25 cellular contexts compared by ENCODE assay signal in genomic region chr3:73497646-73498406, GRCh38.
"Had no signal": no experiment of that assay in that cellular context is flagged by ENCODE, and none has a peak within 500 bp of the region (broad histone marks: within the 10 kb centered on the region; RNA-seq: fewer than 3 reads in every experiment).

No MANE protein-coding gene starts in this region.

- H3K9me3 Mint-ChIP-seq: dendritic cell treated with granulocyte-macrophage colony-stimulating factor and Interleukin-4, amounts not matched to agents 40 ng/mL and 50 ng/mL, for 4 days; endodermal cell; naive thymus-derived CD8-positive, alpha-beta T cell; type B pancreatic cell had no signal

- H3K36me3 ChIP-seq: colonic mucosa, neutrophil, pancreas, right lobe of liver, stomach, tibial artery had no signal

- H3K27ac Mint-ChIP-seq: dendritic cell treated with granulocyte-macrophage colony-stimulating factor and Interleukin-4, amounts not matched to agents 40 ng/mL and 50 ng/mL, for 4 days; endodermal cell; naive thymus-derived CD8-positive, alpha-beta T cell; type B pancreatic cell had no signal

- H3K27me3 ChIP-seq: colonic mucosa, pancreas, right lobe of liver, stomach, testis, tibial artery had no signal

- ATAC-seq: esophagus mucosa; foreskin keratinocyte; naive thymus-derived CD8-positive, alpha-beta T cell; pancreas; right lobe of liver had no signal

- H3K27me3 Mint-ChIP-seq: dendritic cell treated with granulocyte-macrophage colony-stimulating factor and Interleukin-4, amounts not matched to agents 40 ng/mL and 50 ng/mL, for 4 days; type B pancreatic cell had no signal

- H3K4me2 ChIP-seq: smooth muscle cell had no signal

- DNase-seq: colonic mucosa; effector CD8-positive, alpha-beta T cell; endodermal cell; foreskin keratinocyte; mesenchymal stem cell; naive thymus-derived CD8-positive, alpha-beta T cell; pancreas; retina; right lobe of liver; stimulated activated CD4-positive, alpha-beta T cell treated with anti-CD3 and anti-CD28 coated beads, Interleukin-12 subunit alpha, Interleukin-12 subunit beta, amount 100 ng/mL, for 4 hours; stimulated activated CD4-positive, alpha-beta T cell treated with anti-CD3 and anti-CD28 coated beads, Interleukin-1b, Interleukin-23, amount 100 ng/mL, for 48 hours; stimulated activated CD4-positive, alpha-beta T cell treated with anti-CD3 and anti-CD28 coated beads, Interleukin-4, amount 100 ng/mL, for 1 hour; stimulated activated CD8-positive, alpha-beta memory T cell treated with anti-CD3 and anti-CD28 coated beads, Interleukin-4, amount 100 ng/mL, for 48 hours; stimulated activated naive CD4-positive, alpha-beta T cell treated with Interleukin-2 at 50 U/mL for 16 hours; stomach; substantia nigra; testis; tibial artery had no signal

- H3K36me3 Mint-ChIP-seq: naive thymus-derived CD8-positive, alpha-beta T cell; type B pancreatic cell had no signal

- FAIRE-seq: keratinocyte, pancreas had no signal

- H3K9me3 ChIP-seq: colonic mucosa, neutrophil, pancreas, right lobe of liver, stomach, testis, tibial artery had no signal

- H3K4me3 Mint-ChIP-seq: dendritic cell treated with granulocyte-macrophage colony-stimulating factor and Interleukin-4, amounts not matched to agents 40 ng/mL and 50 ng/mL, for 4 days; endodermal cell; naive thymus-derived CD8-positive, alpha-beta T cell; type B pancreatic cell had no signal

- H3K27ac ChIP-seq: colonic mucosa, epithelial cell of prostate, foreskin keratinocyte, neutrophil, pancreas, right lobe of liver, testis, tibial artery had no signal

- H3K4me1 Mint-ChIP-seq: naive thymus-derived CD8-positive, alpha-beta T cell had no signal

- H3K4me3 ChIP-seq: colonic mucosa, pancreas, right lobe of liver, smooth muscle cell, stomach, testis, tibial artery had no signal

- H3K4me1 ChIP-seq: colonic mucosa, foreskin keratinocyte, right lobe of liver, testis had no signal
